In the genomic region with DNA sequence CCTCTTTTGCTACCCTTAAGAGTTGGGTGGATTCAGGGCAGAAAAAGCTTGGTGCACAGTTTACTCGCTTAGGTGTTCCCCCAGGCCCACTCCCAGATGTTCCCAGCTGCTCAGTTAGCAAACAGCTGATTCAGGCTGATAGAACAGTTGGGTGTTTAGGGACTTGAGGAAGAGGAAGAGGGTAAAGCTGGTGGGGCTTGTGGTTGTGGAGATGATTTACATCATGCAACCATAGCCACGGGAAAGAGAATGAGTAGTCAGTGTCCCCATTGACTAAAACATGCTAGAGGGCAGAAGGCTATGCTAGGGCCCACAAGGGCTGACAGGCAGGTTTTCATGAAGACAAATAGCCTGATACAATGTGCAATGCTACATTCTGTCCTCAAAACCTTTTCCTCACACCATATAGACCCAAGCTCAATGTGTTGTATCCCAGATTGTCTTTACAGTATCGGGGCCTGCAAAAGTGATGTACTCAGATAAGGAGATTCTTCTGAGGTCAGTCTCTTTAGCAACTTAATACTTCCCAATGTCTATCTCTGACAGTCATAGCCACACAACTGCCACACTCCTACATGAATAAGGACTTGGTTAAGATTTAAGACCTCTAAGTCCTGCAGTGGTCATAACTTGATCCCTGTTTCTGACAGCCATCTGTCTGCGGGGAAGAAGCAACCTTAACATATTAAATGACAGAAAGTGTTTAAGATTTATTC, we compare ENCODE assay signal across 14 cellular contexts. TPM values are rescaled to one million over a fixed set of nuclear protein-coding genes. Genes with fewer than 3 reads are reported as not detected.
A peak's percentile ranks its signal among the peaks of the same experiment; 100 is the strongest.
DNase-seq lines count a peak whose midpoint lies in the region; ATAC-seq, FAIRE-seq and TF ChIP-seq lines count a peak whose summit lies in the region.
"Had no signal": no experiment of that assay in that cellular context is flagged by ENCODE, and none has a peak within 500 bp of the region (broad histone marks: within the 10 kb centered on the region; RNA-seq: fewer than 3 reads in every experiment).

No MANE protein-coding gene starts in this region.

- no peak overlapping the region for H3K4me3 ChIP-seq in heart right ventricle
- H3K4me3 ChIP-seq: GM23248, neural progenitor cell had no signal

- H3K27ac ChIP-seq in heart right ventricle: no peak overlapping the region
- H3K27ac ChIP-seq: GM23248, neural progenitor cell had no signal

- no peaks in the 10 kb centered on the region for H3K36me3 ChIP-seq in heart right ventricle
- H3K36me3 ChIP-seq: BE2C, neural progenitor cell had no signal

- peak; percentile 39 for FAIRE-seq in GM18507 (lab: Jason Lieb, UNC)

- WGBS in heart right ventricle, 2 donors: 74 to 77% methylated on average over 4 of the region's 4 CpGs

- H3K9me3 ChIP-seq in heart right ventricle: peaks cover 0 to 8% (median 0%) of the 10 kb centered on the region in 11 donors
- H3K9me3 ChIP-seq: BE2C had no signal

- TF ChIP-seq CTCF in heart right ventricle (IDR thresholded peaks at IDR 0.05): no peak

- ATAC-seq in GM21737 (IDR thresholded peaks at IDR 0.05; ENCODE audit: unreplicated experiment): peak; percentile 74
- ATAC-seq in HG03457 (IDR thresholded peaks at IDR 0.05; ENCODE audit: unreplicated experiment): peak; percentile 81
- peak in 7 of 8 donors; percentile 42 to 78 (median 52) for ATAC-seq in heart right ventricle
- ATAC-seq in GM19455 (IDR thresholded peaks at IDR 0.05; ENCODE audit: unreplicated experiment): no peak
- ATAC-seq: activated CD4-positive, alpha-beta T cell treated with anti-CD3 and anti-CD28 coated beads for 36 hours had no signal

- peaks cover 0 to 35% (median 0%) of the 10 kb centered on the region in 9 donors for H3K4me1 ChIP-seq in heart right ventricle
- H3K4me1 ChIP-seq: BE2C, neural progenitor cell had no signal

- H3K27me3 ChIP-seq in heart right ventricle: peaks cover 0 to 6% (median 0%) of the 10 kb centered on the region in 7 donors
- H3K27me3 ChIP-seq: BE2C, neural progenitor cell had no signal

- intact Hi-C loops in heart right ventricle (cut with DNase I): no loop called here

- DNase-seq in GM18507 (ENCODE audit: extremely low spot score, insufficient read length, low read depth) (no peak), heart right ventricle (no peak), NCI-H510A treated with DMSO at 0.1 percent for 48 hours (lab: John Stamatoyannopoulos, UW) (no peak), NCI-H1436 (lab: John Stamatoyannopoulos, UW) (no peak), NCI-H146 (lab: John Stamatoyannopoulos, UW) (no peak)
- DNase-seq: activated CD4-positive, alpha-beta T cell treated with anti-CD3 and anti-CD28 coated beads for 36 hours; activated effector memory CD4-positive, alpha-beta T cell treated with anti-CD3 and anti-CD28 coated beads, Interleukin-2, amount 50 U/mL, for 16 hours; BE2C; GM23248; stimulated activated CD4-positive, alpha-beta T cell treated with anti-CD3 and anti-CD28 coated beads, Interleukin-15, amount 100 ng/mL, for 24 hours had no signal

RNA-seq across cellular contexts. Expression of gene COLEC12, which starts 15.6 kb away (rescaled TPM):
- total RNA-seq in heart right ventricle: 10 to 100 TPM in 2 of 10 donors, 1 to 10 TPM in 8; 5.3 to 15.4 (median 6.9) TPM
- 1 to 10 TPM; 2.8 to 3.1 TPM for polyA plus RNA-seq in heart right ventricle
- total RNA-seq: activated CD4-positive, alpha-beta T cell treated with anti-CD3 and anti-CD28 coated beads for 36 hours had no signal
